Comparison of ENCODE assay signal across 13 cellular contexts in genomic region chr11:93199616-93200015, GRCh38.
"Had no signal": no experiment of that assay in that cellular context is flagged by ENCODE, and none has a peak within 500 bp of the region (broad histone marks: within the 10 kb centered on the region; RNA-seq: fewer than 3 reads in every experiment).

No MANE protein-coding gene starts in this region.

- ATAC-seq: heart left ventricle; naive thymus-derived CD4-positive, alpha-beta T cell; stimulated activated naive CD8-positive, alpha-beta T cell treated with anti-CD3 and anti-CD28 coated beads, Interleukin-15, Interleukin-2, amounts not matched to agents 100 U/mL and 50 U/mL, for 24 hours had no signal

- H3K4me3 Mint-ChIP-seq: activated CD4-positive, alpha-beta memory T cell treated with anti-CD3 and anti-CD28 coated beads, Interleukin-2, amount 10 ng/mL, durations not matched to agents 7 days and 5 days had no signal

- DNase-seq: activated CD4-positive, alpha-beta memory T cell treated with anti-CD3 and anti-CD28 coated beads, Interleukin-2, amount 10 ng/mL, durations not matched to agents 7 days and 5 days; activated CD8-positive, alpha-beta memory T cell treated with anti-CD3 and anti-CD28 coated beads, Interleukin-2, amount 50 U/mL, for 4 hours; activated naive CD4-positive, alpha-beta T cell treated with Interleukin-2 at 50 U/mL for 16 hours; adrenal gland; colonic mucosa; effector CD8-positive, alpha-beta T cell; heart left ventricle; mammary epithelial cell; naive thymus-derived CD4-positive, alpha-beta T cell; sigmoid colon; stimulated activated CD4-positive, alpha-beta T cell treated with anti-CD3 and anti-CD28 coated beads, Interleukin-12 subunit alpha, Interleukin-12 subunit beta, amount 100 ng/mL, for 4 hours; stimulated activated CD8-positive, alpha-beta memory T cell treated with anti-CD3 and anti-CD28 coated beads, Interleukin-4, amount 100 ng/mL, for 48 hours; stimulated activated naive CD8-positive, alpha-beta T cell treated with anti-CD3 and anti-CD28 coated beads, Interleukin-15, Interleukin-2, amounts not matched to agents 100 U/mL and 50 U/mL, for 24 hours had no signal

- H3K9me3 Mint-ChIP-seq: activated CD4-positive, alpha-beta memory T cell treated with anti-CD3 and anti-CD28 coated beads, Interleukin-2, amount 10 ng/mL, durations not matched to agents 7 days and 5 days; naive thymus-derived CD4-positive, alpha-beta T cell had no signal

- H3K27ac Mint-ChIP-seq: activated CD4-positive, alpha-beta memory T cell treated with anti-CD3 and anti-CD28 coated beads, Interleukin-2, amount 10 ng/mL, durations not matched to agents 7 days and 5 days had no signal
